9 cellular contexts compared by ENCODE assay signal in the genomic region with DNA sequence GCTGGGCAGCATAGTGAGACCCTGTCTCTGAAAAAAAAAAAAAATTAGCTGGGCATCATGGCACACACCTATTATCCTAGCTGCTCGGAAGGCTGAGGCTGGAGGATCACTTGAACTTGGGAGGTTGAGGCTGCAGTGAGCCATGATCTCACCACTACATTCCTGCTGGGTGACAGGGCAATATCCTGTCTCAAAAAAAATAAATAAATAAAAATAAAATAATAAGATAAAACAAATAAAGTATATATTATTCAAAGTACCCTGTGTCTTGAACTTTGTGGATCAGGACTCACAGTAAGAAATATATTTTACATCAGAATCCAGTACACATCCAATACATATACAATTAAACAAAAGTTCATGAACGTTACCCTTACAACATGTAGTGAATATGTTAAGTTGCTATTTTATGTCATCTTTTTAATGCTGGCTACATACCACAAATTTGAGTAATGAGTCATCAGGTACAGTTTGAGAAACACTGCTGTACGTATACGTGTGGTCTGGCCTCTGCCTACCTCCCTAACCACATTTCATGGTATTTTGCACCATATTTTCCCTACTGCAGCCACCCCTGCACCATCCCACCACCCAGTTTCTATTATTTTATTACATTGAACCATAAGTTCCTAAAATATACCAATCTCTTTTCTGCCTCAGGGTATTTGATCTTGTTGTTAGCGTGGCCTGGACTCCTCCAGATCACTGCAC. TPM values are rescaled to one million over a fixed set of nuclear protein-coding genes. Genes with fewer than 3 reads are reported as not detected.
DNase-seq lines count a peak whose midpoint lies in the region; ATAC-seq, FAIRE-seq and TF ChIP-seq lines count a peak whose summit lies in the region.
"Had no signal": no experiment of that assay in that cellular context is flagged by ENCODE, and none has a peak within 500 bp of the region (broad histone marks: within the 10 kb centered on the region; RNA-seq: fewer than 3 reads in every experiment).

No MANE protein-coding gene starts in this region.

- TF ChIP-seq CTCF in AG04450 (IDR thresholded peaks at IDR 0.05; ENCODE audit: low read depth, low read length), result no peak
- no peak for TF ChIP-seq CTCF in bronchial epithelial cell (IDR thresholded peaks at IDR 0.05; ENCODE audit: insufficient read depth, low read length, severe bottlenecking)

- CTCF ChIA-PET in AG04450 (lab: Charles Lee), result interaction anchor here (0.6 to 7.5 kb wide), 3 partner anchors 14 to 763 kb away, joined by 5 to 80 read pairs (median 15); no protein-coding TSS in a partner anchor

- POLR2A ChIA-PET in AG04450 (lab: Yijun Ruan, JAX), result no interaction called here

- H3K9me3 ChIP-seq in AG04450 (ENCODE audit: control insufficient read depth, insufficient read depth, low read length), result no peaks in the 10 kb centered on the region; the same call in 1 of the 2 replicates

- H3K4me3 ChIP-seq in AG04450 (ENCODE audit: low read depth, low read length) (no peak overlapping the region), bronchial epithelial cell (ENCODE audit: low read depth, low read length) (no peak overlapping the region)
- H3K4me3 ChIP-seq: skin epidermis had no signal

- H3K27me3 ChIP-seq in AG04450 (ENCODE audit: control insufficient read depth, insufficient read depth, low read length), result no peaks in the 10 kb centered on the region
- no peaks in the 10 kb centered on the region for H3K27me3 ChIP-seq in bronchial epithelial cell (ENCODE audit: control insufficient read depth, insufficient read depth, low read length)

- FAIRE-seq in bronchial epithelial cell (lab: Jason Lieb, UNC), result no peak

- DNase-seq in AG04450 (ENCODE audit: low read depth, low spot score) (peak; percentile 71), M059J (ENCODE audit: low read depth) (peak; percentile 94), bronchial epithelial cell (ENCODE audit: low read depth) (peak; percentile 94), left ventricle myocardium superior (no peak), globus pallidus (ENCODE audit: low spot score) (no peak), NCI-H446 treated with DMSO at 0.1 percent for 48 hours (lab: John Stamatoyannopoulos, UW) (no peak)

- peak overlapping the region; percentile 80 for H3K27ac ChIP-seq in AG04450 (ENCODE audit: low read depth, low read length)

- intact Hi-C loops in left ventricle myocardium superior (cut with micrococcal nuclease), result no loop called here

- H3K36me3 ChIP-seq in bronchial epithelial cell (ENCODE audit: control insufficient read depth, insufficient read depth, low read length), result no peaks in the 10 kb centered on the region

- ATAC-seq in GM18907 (IDR thresholded peaks at IDR 0.05; ENCODE audit: unreplicated experiment) (peak; percentile 42), left ventricle myocardium superior (no peak), HG02840 (IDR thresholded peaks at IDR 0.05; ENCODE audit: low FRiP score, unreplicated experiment) (no peak)

RNA-seq across cellular contexts. Expression of gene NME7, which starts 4.4 kb away (rescaled TPM):
- polyA plus RNA-seq in AG04450 (2011; rRNA removed), result 19.7 and 27.3 TPM in 2 replicates
- polyA minus RNA-seq in AG04450 (2011; rRNA and poly(A)+ RNA removed), result 23.9 and 36.7 TPM in 2 replicates
- total RNA-seq in M059J (2014; rRNA removed; shearing (Covaris generic)), result 93.6 and 104 TPM in 2 replicates
- total RNA-seq in bronchial epithelial cell (7.7 and 11.6 TPM in 2 replicates), left ventricle myocardium superior (10.2 TPM)

RNA-seq across cellular contexts. Expression of gene BLZF1, which starts 4.8 kb away (rescaled TPM):
- polyA plus RNA-seq in AG04450 (2011; rRNA removed), result 16.2 and 23.0 TPM in 2 replicates
- polyA minus RNA-seq in AG04450 (2011; rRNA and poly(A)+ RNA removed), result 7.6 and 14.3 TPM in 2 replicates
- total RNA-seq in M059J (2014; rRNA removed; shearing (Covaris generic)), result 58.4 and 58.8 TPM in 2 replicates
- 23.4 and 31.1 TPM in 2 replicates for total RNA-seq in bronchial epithelial cell
- total RNA-seq in left ventricle myocardium superior, result 24.2 TPM

Comparison
In these comparisons a context has a peak if more than half of its experiments do, and no peak if none do; other contexts are left out.
1. DNase-seq: peak in AG04450 (single experiment), M059J (single experiment) and bronchial epithelial cell (single experiment); none in left ventricle myocardium superior (single experiment), globus pallidus (single experiment) and NCI-H446 treated with DMSO at 0.1 percent for 48 hours (single experiment).